ENCODE assay signal across 23 cellular contexts in genomic region chrX:54430519-54430918, GRCh38.
"Had no signal": no experiment of that assay in that cellular context is flagged by ENCODE, and none has a peak within 500 bp of the region (broad histone marks: within the 10 kb centered on the region; RNA-seq: fewer than 3 reads in every experiment).

No MANE protein-coding gene starts in this region.

- ATAC-seq: activated T-helper 17 cell treated with anti-CD3 and anti-CD28 coated beads, Interleukin-2, amount 50 U/mL, for 72 hours; effector memory CD8-positive, alpha-beta T cell; esophagus mucosa; left lung; naive thymus-derived CD4-positive, alpha-beta T cell; right lobe of liver; stimulated activated effector memory CD8-positive, alpha-beta T cell treated with anti-CD3 and anti-CD28 coated beads, Interleukin-12 subunit alpha, Interleukin-12 subunit beta, amount 100 ng/mL, for 72 hours had no signal

- H3K36me3 ChIP-seq: breast epithelium, left lung, right lobe of liver, uterus had no signal

- H3K4me1 ChIP-seq: breast epithelium, left lung, right lobe of liver, uterus had no signal

- H2AFZ ChIP-seq: hepatocyte had no signal

- H3K27ac ChIP-seq: breast epithelium, hepatocyte, left lung, right lobe of liver, skin epidermis, uterus had no signal

- H3K4me2 ChIP-seq: hepatocyte had no signal

- DNase-seq: activated CD8-positive, alpha-beta memory T cell treated with anti-CD3 and anti-CD28 coated beads for 24 hours; activated CD8-positive, alpha-beta memory T cell treated with anti-CD3 and anti-CD28 coated beads, Interleukin-2, amount 50 U/mL, for 4 hours; activated T-cell treated with anti-CD3 and anti-CD28 coated beads, Interleukin-2, amount 50 U/mL, for 24 hours; effector memory CD8-positive, alpha-beta T cell; foreskin melanocyte; glutamatergic neuron; immature natural killer cell; left lung; naive thymus-derived CD4-positive, alpha-beta T cell; occipital lobe; right lobe of liver; stimulated activated CD4-positive, alpha-beta T cell treated with anti-CD3 and anti-CD28 coated beads, Interleukin-1b, Interleukin-23, amount 100 ng/mL, for 48 hours; trophoblast cell; uterus had no signal

- H3K4me3 ChIP-seq: breast epithelium, hepatocyte, left lung, lung, right lobe of liver, skin epidermis, uterus had no signal

- H3K27me3 ChIP-seq: hepatocyte, left lung, right lobe of liver, uterus had no signal

- FAIRE-seq: colon, endothelial cell of umbilical vein had no signal

- H3K9me3 ChIP-seq: breast epithelium, left lung, right lobe of liver, uterus had no signal

- H3K79me2 ChIP-seq: hepatocyte had no signal
